Comparison of ENCODE assay signal across 28 cellular contexts in the genomic region with DNA sequence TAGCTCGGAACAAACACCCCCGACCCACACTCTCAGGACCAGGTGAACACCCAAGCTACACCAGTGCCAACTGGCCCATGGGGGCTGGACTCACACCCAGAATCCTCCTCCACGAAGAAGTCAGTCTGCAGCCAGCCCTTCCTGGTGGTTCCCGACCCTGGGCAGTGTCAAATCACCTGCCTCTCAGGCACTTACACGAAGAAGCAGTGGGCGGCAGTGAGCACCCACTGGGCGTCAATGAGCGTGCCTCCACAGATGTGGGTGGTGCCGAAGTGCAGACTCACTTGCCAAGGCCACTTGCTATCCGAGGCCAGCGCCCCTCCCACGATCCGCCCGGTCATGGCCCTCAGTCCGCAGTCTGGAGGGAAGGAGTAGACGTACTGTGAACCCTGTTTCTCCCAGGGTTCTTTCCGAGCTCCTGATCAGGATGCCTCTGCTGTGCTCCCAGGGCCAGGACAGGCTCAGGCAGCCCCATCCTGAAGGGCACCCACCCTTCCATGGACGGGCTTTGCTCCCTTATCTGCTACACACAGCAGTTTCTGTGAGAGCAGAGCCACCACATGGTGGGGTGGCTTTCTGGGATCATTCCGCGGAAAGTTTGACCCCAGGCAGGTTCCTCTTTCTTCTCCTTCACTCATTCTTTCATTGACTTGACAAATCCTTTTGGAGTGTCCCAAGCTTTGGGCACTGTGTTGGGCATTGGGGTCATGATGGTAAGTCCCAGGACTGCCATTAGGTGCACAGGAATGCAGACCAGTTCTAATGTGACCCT. TPM values are rescaled to one million over a fixed set of nuclear protein-coding genes. Genes with fewer than 3 reads are reported as not detected.
DNase-seq lines count a peak whose midpoint lies in the region; ATAC-seq and TF ChIP-seq lines count a peak whose summit lies in the region.
"Had no signal": no experiment of that assay in that cellular context is flagged by ENCODE, and none has a peak within 500 bp of the region (broad histone marks: within the 10 kb centered on the region; RNA-seq: fewer than 3 reads in every experiment).

No MANE protein-coding gene starts in this region.

- H3K36me3 Mint-ChIP-seq in dendritic cell treated with granulocyte-macrophage colony-stimulating factor and Interleukin-4, amounts not matched to agents 40 ng/mL and 50 ng/mL, for 4 days (ENCODE audit: low read depth), result peaks cover 5% of the 10 kb centered on the region
- H3K36me3 Mint-ChIP-seq: activated naive CD4-positive, alpha-beta T cell treated with anti-CD3 and anti-CD28 coated beads, Interleukin-2, amount 50 U/mL, for 24 hours; naive thymus-derived CD4-positive, alpha-beta T cell had no signal

- H3K4me3 ChIP-seq in H7 (ENCODE audit: insufficient read depth, low read depth, low read length) (no peak overlapping the region), ovary (no peak overlapping the region)
- H3K4me3 ChIP-seq: ascending aorta, heart left ventricle, right atrium auricular region had no signal

- peak overlapping the region; percentile 88 for H3K27ac Mint-ChIP-seq in dendritic cell treated with granulocyte-macrophage colony-stimulating factor and Interleukin-4, amounts not matched to agents 40 ng/mL and 50 ng/mL, for 4 days
- H3K27ac Mint-ChIP-seq: activated CD8-positive, alpha-beta T cell treated with anti-CD3 and anti-CD28 coated beads for 36 hours; activated naive CD4-positive, alpha-beta T cell treated with anti-CD3 and anti-CD28 coated beads, Interleukin-2, amount 50 U/mL, for 24 hours had no signal

- no peak for ATAC-seq in GM18909 (IDR thresholded peaks at IDR 0.05; ENCODE audit: poor library complexity, unreplicated experiment)
- no peak for ATAC-seq in HG03354 (IDR thresholded peaks at IDR 0.05; ENCODE audit: poor library complexity, severe bottlenecking, unreplicated experiment)
- ATAC-seq in HG03159 (IDR thresholded peaks at IDR 0.05; ENCODE audit: unreplicated experiment), result no peak
- ATAC-seq: activated CD8-positive, alpha-beta T cell treated with anti-CD3 and anti-CD28 coated beads for 36 hours; activated T-cell treated with anti-CD3 and anti-CD28 coated beads, Interleukin-2, amount 50 U/mL, for 4 hours; heart left ventricle; left lobe of liver; naive thymus-derived CD4-positive, alpha-beta T cell had no signal

- no peak overlapping the region for H3K27ac ChIP-seq in ovary
- H3K27ac ChIP-seq: ascending aorta, epithelial cell of prostate, heart left ventricle, right atrium auricular region had no signal

- no peak for TF ChIP-seq EP300 in ovary (IDR thresholded peaks at IDR 0.05)

- no peaks in the 10 kb centered on the region for H3K36me3 ChIP-seq in H7 (replicated peaks; ENCODE audit: control insufficient read depth, insufficient read depth, low read length)
- no peaks in the 10 kb centered on the region for H3K36me3 ChIP-seq in ovary
- H3K36me3 ChIP-seq: ascending aorta, heart left ventricle, right atrium auricular region had no signal

- DNase-seq in CD1c-positive myeloid dendritic cell (ENCODE audit: extremely low spot score) (peak; percentile 28), H7 (peak; percentile 19), ovary (peak in 4 of 5 donors; percentile 32 to 62 (median 35))
- DNase-seq: activated CD4-positive, CD25-positive, alpha-beta regulatory T cell treated with anti-CD3 and anti-CD28 coated beads, Interleukin-2, amount 50 U/mL, for 72 hours; activated T-cell treated with anti-CD3 and anti-CD28 coated beads, Interleukin-2, amount 50 U/mL, for 4 hours; CD4-positive, CD25-positive, alpha-beta regulatory T cell; heart left ventricle; IMR-90; naive thymus-derived CD4-positive, alpha-beta T cell; NCI-H1105; NCI-H2029; NCI-H226; SHP77; stimulated activated CD4-positive, alpha-beta T cell treated with anti-CD3 and anti-CD28 coated beads, Interleukin-4, amount 100 ng/mL, for 4 hours; stimulated activated naive CD4-positive, alpha-beta T cell had no signal

- TF ChIP-seq POLR2A in ovary (IDR thresholded peaks at IDR 0.05), result no peak

- H3K4me3 Mint-ChIP-seq in dendritic cell treated with granulocyte-macrophage colony-stimulating factor and Interleukin-4, amounts not matched to agents 40 ng/mL and 50 ng/mL, for 4 days, result no peak overlapping the region
- H3K4me3 Mint-ChIP-seq: activated CD8-positive, alpha-beta T cell treated with anti-CD3 and anti-CD28 coated beads for 36 hours; activated naive CD4-positive, alpha-beta T cell treated with anti-CD3 and anti-CD28 coated beads, Interleukin-2, amount 50 U/mL, for 24 hours; activated T-cell treated with anti-CD3 and anti-CD28 coated beads, Interleukin-2, amount 50 U/mL, for 4 hours; CD4-positive, CD25-positive, alpha-beta regulatory T cell; central memory CD8-positive, alpha-beta T cell; naive thymus-derived CD4-positive, alpha-beta T cell had no signal

- TF ChIP-seq CTCF in ovary (IDR thresholded peaks at IDR 0.05), result no peak

- no peaks in the 10 kb centered on the region for H3K9me3 ChIP-seq in ovary
- H3K9me3 ChIP-seq: ascending aorta, heart left ventricle, right atrium auricular region had no signal

- 53 to 79% (median 60%) methylated on average over 20 of the region's 20 CpGs for WGBS in ovary, 3 donors

- H3K4me1 ChIP-seq in ovary (ENCODE audit: insufficient read depth), result peaks cover 12% of the 10 kb centered on the region
- H3K4me1 ChIP-seq: ascending aorta had no signal

- intact Hi-C loops in dendritic cell treated with granulocyte-macrophage colony-stimulating factor and Interleukin-4, amounts not matched to agents 40 ng/mL and 50 ng/mL, for 4 days (cut with micrococcal nuclease), result no loop called here
- intact Hi-C loops in ovary (cut with DNase I), result no loop called here

- H3K4me1 Mint-ChIP-seq in dendritic cell treated with granulocyte-macrophage colony-stimulating factor and Interleukin-4, amounts not matched to agents 40 ng/mL and 50 ng/mL, for 4 days (ENCODE audit: low read depth), result peaks cover 42% of the 10 kb centered on the region

- no peaks in the 10 kb centered on the region for H3K9me3 Mint-ChIP-seq in dendritic cell treated with granulocyte-macrophage colony-stimulating factor and Interleukin-4, amounts not matched to agents 40 ng/mL and 50 ng/mL, for 4 days
- H3K9me3 Mint-ChIP-seq: activated CD8-positive, alpha-beta T cell treated with anti-CD3 and anti-CD28 coated beads for 36 hours; activated naive CD4-positive, alpha-beta T cell treated with anti-CD3 and anti-CD28 coated beads, Interleukin-2, amount 50 U/mL, for 24 hours; activated T-cell treated with anti-CD3 and anti-CD28 coated beads, Interleukin-2, amount 50 U/mL, for 4 hours; CD4-positive, CD25-positive, alpha-beta regulatory T cell; central memory CD8-positive, alpha-beta T cell had no signal

- H3K27me3 Mint-ChIP-seq in dendritic cell treated with granulocyte-macrophage colony-stimulating factor and Interleukin-4, amounts not matched to agents 40 ng/mL and 50 ng/mL, for 4 days, result peaks cover 8% of the 10 kb centered on the region
- H3K27me3 Mint-ChIP-seq: activated CD8-positive, alpha-beta T cell treated with anti-CD3 and anti-CD28 coated beads for 36 hours; activated naive CD4-positive, alpha-beta T cell treated with anti-CD3 and anti-CD28 coated beads, Interleukin-2, amount 50 U/mL, for 24 hours; CD4-positive, CD25-positive, alpha-beta regulatory T cell; central memory CD8-positive, alpha-beta T cell had no signal

- H3K27me3 ChIP-seq in H7 (ENCODE audit: control insufficient read depth, insufficient read depth, low read length) (no peaks in the 10 kb centered on the region; the same call in 1 of the 2 replicates), ovary (no peaks in the 10 kb centered on the region)
- H3K27me3 ChIP-seq: ascending aorta, right atrium auricular region had no signal

RNA-seq across cellular contexts. Expression of a gene that starts 19.4 kb away (rescaled TPM):
- 0.31 TPM in 1 of 2 replicates, not detected in the other for total RNA-seq in H7 (2014; rRNA removed; shearing (Covaris generic))
- total RNA-seq in ovary, result 1 to 10 TPM in 1 of 7 donors, under 1 TPM in 4, not detected in 2; 0.12 to 2.0 (median 0.24) TPM
- polyA plus RNA-seq in ovary, result under 1 TPM; 0.05 to 0.22 TPM
- total RNA-seq: ascending aorta, IMR-90, M059J, osteocyte, right atrium auricular region had no signal
- polyA plus RNA-seq: IMR-90 had no signal

RNA-seq across cellular contexts. Expression of a gene that starts 33.3 kb away (rescaled TPM):
- total RNA-seq in H7 (2014; rRNA removed; shearing (Covaris generic)), result 17.8 and 32.8 TPM in 2 replicates
- 100 to 1,000 TPM; 119 to 322 (median 264) TPM for total RNA-seq in ovary
- polyA plus RNA-seq in ovary, result 100 to 1,000 TPM; 256 to 445 TPM
- total RNA-seq: activated CD8-positive, alpha-beta T cell treated with anti-CD3 and anti-CD28 coated beads for 36 hours; CD4-positive, CD25-positive, alpha-beta regulatory T cell; IMR-90 had no signal
- polyA plus RNA-seq: CD4-positive, CD25-positive, alpha-beta regulatory T cell; naive thymus-derived CD4-positive, alpha-beta T cell had no signal
